Comparison of ENCODE assay signal across 1 cellular context in the genomic region with DNA sequence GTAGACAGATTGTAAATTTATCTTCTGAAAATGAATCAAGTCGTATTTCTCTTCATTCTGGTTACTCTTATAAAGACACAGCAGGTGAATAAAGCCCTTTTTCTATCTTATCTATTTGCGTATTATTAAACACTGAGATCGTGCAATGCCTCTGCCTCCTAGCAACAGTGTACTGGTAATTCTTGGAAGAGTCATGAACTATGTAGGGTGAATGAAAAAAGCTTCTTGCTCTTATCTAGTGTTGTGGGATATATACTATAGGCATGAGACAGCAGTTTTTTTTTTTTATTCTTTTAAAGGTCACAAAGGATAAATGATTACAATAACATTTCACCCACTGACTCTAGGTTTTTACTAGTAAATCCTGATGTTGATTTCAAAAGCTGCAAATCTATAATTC.
TF ChIP-seq lines count a peak whose summit lies in the region.

No MANE protein-coding gene starts in this region.

TF ChIP-seq in K562, 482 proteins besides CTCF, POLR2A, EP300 and RAD21 (continued from another document):
- TF ChIP-seq, protein P1, sequence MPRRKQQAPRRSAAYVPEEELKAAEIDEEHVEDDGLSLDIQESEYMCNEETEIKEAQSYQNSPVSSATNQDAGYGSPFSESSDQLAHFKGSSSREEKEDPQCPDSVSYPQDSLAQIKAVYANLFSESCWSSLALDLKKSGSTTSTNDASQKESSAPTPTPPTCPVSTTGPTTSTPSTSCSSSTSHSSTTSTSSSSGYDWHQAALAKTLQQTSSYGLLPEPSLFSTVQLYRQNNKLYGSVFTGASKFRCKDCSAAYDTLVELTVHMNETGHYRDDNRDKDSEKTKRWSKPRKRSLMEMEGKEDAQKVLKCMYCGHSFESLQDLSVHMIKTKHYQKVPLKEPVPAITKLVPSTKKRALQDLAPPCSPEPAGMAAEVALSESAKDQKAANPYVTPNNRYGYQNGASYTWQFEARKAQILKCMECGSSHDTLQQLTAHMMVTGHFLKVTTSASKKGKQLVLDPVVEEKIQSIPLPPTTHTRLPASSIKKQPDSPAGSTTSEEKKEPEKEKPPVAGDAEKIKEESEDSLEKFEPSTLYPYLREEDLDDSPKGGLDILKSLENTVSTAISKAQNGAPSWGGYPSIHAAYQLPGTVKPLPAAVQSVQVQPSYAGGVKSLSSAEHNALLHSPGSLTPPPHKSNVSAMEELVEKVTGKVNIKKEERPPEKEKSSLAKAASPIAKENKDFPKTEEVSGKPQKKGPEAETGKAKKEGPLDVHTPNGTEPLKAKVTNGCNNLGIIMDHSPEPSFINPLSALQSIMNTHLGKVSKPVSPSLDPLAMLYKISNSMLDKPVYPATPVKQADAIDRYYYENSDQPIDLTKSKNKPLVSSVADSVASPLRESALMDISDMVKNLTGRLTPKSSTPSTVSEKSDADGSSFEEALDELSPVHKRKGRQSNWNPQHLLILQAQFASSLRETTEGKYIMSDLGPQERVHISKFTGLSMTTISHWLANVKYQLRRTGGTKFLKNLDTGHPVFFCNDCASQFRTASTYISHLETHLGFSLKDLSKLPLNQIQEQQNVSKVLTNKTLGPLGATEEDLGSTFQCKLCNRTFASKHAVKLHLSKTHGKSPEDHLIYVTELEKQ (CRISPR knock-in tag; IDR thresholded peaks at IDR 0.05): no peak
- TF ChIP-seq CAMTA2 (CRISPR knock-in tag; conservative IDR thresholded peaks at IDR 0.05) (no peak), RFX1 (IDR thresholded peaks at IDR 0.05) (peak; percentile 67), SREBF2 (CRISPR knock-in tag; IDR thresholded peaks at IDR 0.05) (no peak), SP2 (IDR thresholded peaks at IDR 0.05; ENCODE audit: extremely low read depth, low read depth, low read length, poor library complexity, severe bottlenecking) (no peak), ZBTB7A (IDR thresholded peaks at IDR 0.05; ENCODE audit: borderline replicate concordance, control insufficient read depth, low read depth, low read length) (no peak), ELF4 (CRISPR knock-in tag; IDR thresholded peaks at IDR 0.05) (no peak), SLC30A9 (CRISPR knock-in tag; IDR thresholded peaks at IDR 0.05) (no peak), MAFG (tag; conservative IDR thresholded peaks at IDR 0.05) (peak; percentile 64), BRF1 (IDR thresholded peaks at IDR 0.05; ENCODE audit: borderline replicate concordance, extremely low read depth, insufficient read length) (no peak), NFE2 (IDR thresholded peaks at IDR 0.05; ENCODE audit: low read depth) (peak; percentile 79), ETV1 (tag; conservative IDR thresholded peaks at IDR 0.05; ENCODE audit: low read depth) (no peak), HBP1 (CRISPR knock-in tag; IDR thresholded peaks at IDR 0.05) (no peak), TOE1 (IDR thresholded peaks at IDR 0.05; ENCODE audit: borderline replicate concordance) (no peak), TOE1 (CRISPR knock-in tag; IDR thresholded peaks at IDR 0.05; ENCODE audit: borderline replicate concordance, low read depth) (no peak)
- TF ChIP-seq, protein P2, sequence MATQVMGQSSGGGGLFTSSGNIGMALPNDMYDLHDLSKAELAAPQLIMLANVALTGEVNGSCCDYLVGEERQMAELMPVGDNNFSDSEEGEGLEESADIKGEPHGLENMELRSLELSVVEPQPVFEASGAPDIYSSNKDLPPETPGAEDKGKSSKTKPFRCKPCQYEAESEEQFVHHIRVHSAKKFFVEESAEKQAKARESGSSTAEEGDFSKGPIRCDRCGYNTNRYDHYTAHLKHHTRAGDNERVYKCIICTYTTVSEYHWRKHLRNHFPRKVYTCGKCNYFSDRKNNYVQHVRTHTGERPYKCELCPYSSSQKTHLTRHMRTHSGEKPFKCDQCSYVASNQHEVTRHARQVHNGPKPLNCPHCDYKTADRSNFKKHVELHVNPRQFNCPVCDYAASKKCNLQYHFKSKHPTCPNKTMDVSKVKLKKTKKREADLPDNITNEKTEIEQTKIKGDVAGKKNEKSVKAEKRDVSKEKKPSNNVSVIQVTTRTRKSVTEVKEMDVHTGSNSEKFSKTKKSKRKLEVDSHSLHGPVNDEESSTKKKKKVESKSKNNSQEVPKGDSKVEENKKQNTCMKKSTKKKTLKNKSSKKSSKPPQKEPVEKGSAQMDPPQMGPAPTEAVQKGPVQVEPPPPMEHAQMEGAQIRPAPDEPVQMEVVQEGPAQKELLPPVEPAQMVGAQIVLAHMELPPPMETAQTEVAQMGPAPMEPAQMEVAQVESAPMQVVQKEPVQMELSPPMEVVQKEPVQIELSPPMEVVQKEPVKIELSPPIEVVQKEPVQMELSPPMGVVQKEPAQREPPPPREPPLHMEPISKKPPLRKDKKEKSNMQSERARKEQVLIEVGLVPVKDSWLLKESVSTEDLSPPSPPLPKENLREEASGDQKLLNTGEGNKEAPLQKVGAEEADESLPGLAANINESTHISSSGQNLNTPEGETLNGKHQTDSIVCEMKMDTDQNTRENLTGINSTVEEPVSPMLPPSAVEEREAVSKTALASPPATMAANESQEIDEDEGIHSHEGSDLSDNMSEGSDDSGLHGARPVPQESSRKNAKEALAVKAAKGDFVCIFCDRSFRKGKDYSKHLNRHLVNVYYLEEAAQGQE (CRISPR knock-in tag; IDR thresholded peaks at IDR 0.05; ENCODE audit: low read depth): no peak
- TF ChIP-seq, protein P3, sequence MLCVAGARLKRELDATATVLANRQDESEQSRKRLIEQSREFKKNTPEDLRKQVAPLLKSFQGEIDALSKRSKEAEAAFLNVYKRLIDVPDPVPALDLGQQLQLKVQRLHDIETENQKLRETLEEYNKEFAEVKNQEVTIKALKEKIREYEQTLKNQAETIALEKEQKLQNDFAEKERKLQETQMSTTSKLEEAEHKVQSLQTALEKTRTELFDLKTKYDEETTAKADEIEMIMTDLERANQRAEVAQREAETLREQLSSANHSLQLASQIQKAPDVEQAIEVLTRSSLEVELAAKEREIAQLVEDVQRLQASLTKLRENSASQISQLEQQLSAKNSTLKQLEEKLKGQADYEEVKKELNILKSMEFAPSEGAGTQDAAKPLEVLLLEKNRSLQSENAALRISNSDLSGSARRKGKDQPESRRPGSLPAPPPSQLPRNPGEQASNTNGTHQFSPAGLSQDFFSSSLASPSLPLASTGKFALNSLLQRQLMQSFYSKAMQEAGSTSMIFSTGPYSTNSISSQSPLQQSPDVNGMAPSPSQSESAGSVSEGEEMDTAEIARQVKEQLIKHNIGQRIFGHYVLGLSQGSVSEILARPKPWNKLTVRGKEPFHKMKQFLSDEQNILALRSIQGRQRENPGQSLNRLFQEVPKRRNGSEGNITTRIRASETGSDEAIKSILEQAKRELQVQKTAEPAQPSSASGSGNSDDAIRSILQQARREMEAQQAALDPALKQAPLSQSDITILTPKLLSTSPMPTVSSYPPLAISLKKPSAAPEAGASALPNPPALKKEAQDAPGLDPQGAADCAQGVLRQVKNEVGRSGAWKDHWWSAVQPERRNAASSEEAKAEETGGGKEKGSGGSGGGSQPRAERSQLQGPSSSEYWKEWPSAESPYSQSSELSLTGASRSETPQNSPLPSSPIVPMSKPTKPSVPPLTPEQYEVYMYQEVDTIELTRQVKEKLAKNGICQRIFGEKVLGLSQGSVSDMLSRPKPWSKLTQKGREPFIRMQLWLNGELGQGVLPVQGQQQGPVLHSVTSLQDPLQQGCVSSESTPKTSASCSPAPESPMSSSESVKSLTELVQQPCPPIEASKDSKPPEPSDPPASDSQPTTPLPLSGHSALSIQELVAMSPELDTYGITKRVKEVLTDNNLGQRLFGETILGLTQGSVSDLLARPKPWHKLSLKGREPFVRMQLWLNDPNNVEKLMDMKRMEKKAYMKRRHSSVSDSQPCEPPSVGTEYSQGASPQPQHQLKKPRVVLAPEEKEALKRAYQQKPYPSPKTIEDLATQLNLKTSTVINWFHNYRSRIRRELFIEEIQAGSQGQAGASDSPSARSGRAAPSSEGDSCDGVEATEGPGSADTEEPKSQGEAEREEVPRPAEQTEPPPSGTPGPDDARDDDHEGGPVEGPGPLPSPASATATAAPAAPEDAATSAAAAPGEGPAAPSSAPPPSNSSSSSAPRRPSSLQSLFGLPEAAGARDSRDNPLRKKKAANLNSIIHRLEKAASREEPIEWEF (CRISPR knock-in tag; IDR thresholded peaks at IDR 0.05): no peak
